In the genomic region with DNA sequence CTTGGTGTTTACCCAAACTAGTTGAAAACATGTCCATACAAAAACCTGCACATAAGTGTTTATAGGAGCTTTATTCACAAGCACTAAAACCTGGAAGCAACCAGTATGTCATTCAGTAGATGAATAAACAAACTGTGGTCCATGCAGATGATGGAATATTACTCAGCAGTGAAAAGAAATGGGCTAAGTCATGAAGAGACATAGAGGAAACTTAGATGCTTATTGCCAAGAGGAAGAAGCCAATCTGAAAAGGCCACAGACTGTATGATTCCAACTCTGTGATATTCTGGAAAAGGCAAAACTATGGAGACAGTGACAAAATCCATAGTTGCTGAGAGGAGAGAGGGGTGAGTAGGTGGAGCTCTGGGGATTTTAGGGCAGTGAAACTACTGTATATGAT, we compare ENCODE assay signal across 18 cellular contexts. TPM values are rescaled to one million over a fixed set of nuclear protein-coding genes. Genes with fewer than 3 reads are reported as not detected.
DNase-seq lines count a peak whose midpoint lies in the region; ATAC-seq and TF ChIP-seq lines count a peak whose summit lies in the region.
"Had no signal": no experiment of that assay in that cellular context is flagged by ENCODE, and none has a peak within 500 bp of the region (broad histone marks: within the 10 kb centered on the region; RNA-seq: fewer than 3 reads in every experiment).

No MANE protein-coding gene starts in this region.

- no peaks in the 10 kb centered on the region for H3K9me3 ChIP-seq in adrenal gland (replicated peaks in 1 of 3)
- H3K9me3 ChIP-seq: BLaER1 had no signal

- peaks cover 5% of the 10 kb centered on the region for H3K9me3 Mint-ChIP-seq in glutamatergic neuron (ENCODE audit: unreplicated experiment)
- H3K9me3 Mint-ChIP-seq in type B pancreatic cell, result no peaks in the 10 kb centered on the region
- H3K9me3 Mint-ChIP-seq: CD4-positive, CD25-positive, alpha-beta regulatory T cell; CD8-positive, alpha-beta T cell had no signal

- H3K27me3 Mint-ChIP-seq in glutamatergic neuron (ENCODE audit: unreplicated experiment) (peaks cover 8% of the 10 kb centered on the region), type B pancreatic cell (no peaks in the 10 kb centered on the region)

- H3K27me3 ChIP-seq in KMS-11 (ENCODE audit: insufficient read depth, low read depth) (no peaks in the 10 kb centered on the region), adrenal gland (no peaks in the 10 kb centered on the region)

- peak overlapping the region; percentile 50; the same call in 1 of the 2 replicates for H2AFZ ChIP-seq in KMS-11 (ENCODE audit: low read depth)
- H2AFZ ChIP-seq: GM23338 had no signal

- DNase-seq in glutamatergic neuron (no peak), type B pancreatic cell (ENCODE audit: extremely low spot score, unreplicated experiment) (no peak), adrenal gland (no peak), UCSD-AML1 (lab: John Stamatoyannopoulos, UW; ENCODE audit: unreplicated experiment) (no peak)
- no peak for DNase-seq in activated T-cell treated with anti-CD3 and anti-CD28 coated beads, Interleukin-2, amount 50 U/mL, for 1 hour
- DNase-seq: CD4-positive, CD25-positive, alpha-beta regulatory T cell; CD8-positive, alpha-beta T cell; DMS 273 treated with DMSO at 0.1 percent for 48 hours; DMS79; EL had no signal

- H3K4me3 Mint-ChIP-seq in glutamatergic neuron (ENCODE audit: unreplicated experiment) (peak overlapping the region; percentile 52), type B pancreatic cell (no peak overlapping the region)
- H3K4me3 Mint-ChIP-seq: B cell; CD4-positive, CD25-positive, alpha-beta regulatory T cell; CD8-positive, alpha-beta T cell; GM23338 had no signal

- no peak overlapping the region for H3K27ac ChIP-seq in KMS-11
- peak overlapping the region; percentile 55; the same call in 1 of the 2 replicates for H3K27ac ChIP-seq in VCaP
- no peak overlapping the region for H3K27ac ChIP-seq in adrenal gland
- H3K27ac ChIP-seq: BLaER1 had no signal

- TF ChIP-seq CTCF in KMS-11 (conservative IDR thresholded peaks at IDR 0.05; ENCODE audit: low read depth, low read length), result no peak
- TF ChIP-seq CTCF in VCaP (conservative IDR thresholded peaks at IDR 0.05), result no peak
- no peak for TF ChIP-seq CTCF in glutamatergic neuron (IDR thresholded peaks at IDR 0.05; ENCODE audit: partially characterized antibody, unreplicated experiment)
- TF ChIP-seq CTCF in type B pancreatic cell (conservative IDR thresholded peaks at IDR 0.05), result no peak
- TF ChIP-seq CTCF in adrenal gland (IDR thresholded peaks at IDR 0.05), result no peak

- H3K36me3 Mint-ChIP-seq in glutamatergic neuron (ENCODE audit: unreplicated experiment) (no peaks in the 10 kb centered on the region), type B pancreatic cell (no peaks in the 10 kb centered on the region)
- H3K36me3 Mint-ChIP-seq: CD4-positive, CD25-positive, alpha-beta regulatory T cell; CD8-positive, alpha-beta T cell had no signal

- H3K9ac ChIP-seq in KMS-11, result no peak overlapping the region
- H3K9ac ChIP-seq: BLaER1 had no signal

- no peaks in the 10 kb centered on the region for H3K79me2 ChIP-seq in KMS-11 (ENCODE audit: insufficient read depth, low read depth)

- ATAC-seq in SK-N-SH treated with all-trans-retinoic acid at 6 μM for 48 hours, result no peak
- ATAC-seq: CD8-positive, alpha-beta T cell; GM12878 had no signal

- H3K27ac Mint-ChIP-seq in glutamatergic neuron (ENCODE audit: unreplicated experiment), result peak overlapping the region; percentile 66
- H3K27ac Mint-ChIP-seq in type B pancreatic cell, result peak overlapping the region; percentile 10
- H3K27ac Mint-ChIP-seq: B cell; CD4-positive, CD25-positive, alpha-beta regulatory T cell; CD8-positive, alpha-beta T cell; GM23338 had no signal

- TF ChIP-seq POLR2A in adrenal gland (IDR thresholded peaks at IDR 0.05), result no peak

- H3K36me3 ChIP-seq in KMS-11 (ENCODE audit: insufficient read depth), result no peaks in the 10 kb centered on the region
- H3K36me3 ChIP-seq in adrenal gland (replicated peaks in 1 of 2), result no peaks in the 10 kb centered on the region
- H3K36me3 ChIP-seq: BLaER1, HAP-1 had no signal

- H3K4me2 ChIP-seq in KMS-11, result no peak overlapping the region; the same call in 1 of the 2 replicates
- H3K4me2 ChIP-seq: GM23338 had no signal

- intact Hi-C loops in adrenal gland (cut with DNase I), result loop anchor here in 1 of 2 donors (10.0 kb wide), 1 partner anchor 475 kb away; no protein-coding TSS in a partner anchor

- H3K4me1 ChIP-seq in KMS-11 (ENCODE audit: low read depth, poor library complexity, severe bottlenecking), result no peaks in the 10 kb centered on the region
- H3K4me1 ChIP-seq in adrenal gland (replicated peaks in 1 of 2), result peaks cover 0 to 9% of the 10 kb centered on the region in 2 donors
- H3K4me1 ChIP-seq: HAP-1 had no signal

- H3K4me1 Mint-ChIP-seq in glutamatergic neuron (ENCODE audit: low read depth, unreplicated experiment) (peaks cover 23% of the 10 kb centered on the region), type B pancreatic cell (ENCODE audit: unreplicated experiment) (peaks cover 27% of the 10 kb centered on the region)

- H4K20me1 ChIP-seq in KMS-11 (ENCODE audit: insufficient read depth), result no peaks in the 10 kb centered on the region

- no peak overlapping the region for H3K4me3 ChIP-seq in KMS-11 (IDR thresholded peaks at IDR 0.05; ENCODE audit: insufficient read depth, low read depth, low read length)
- H3K4me3 ChIP-seq in adrenal gland, result no peak overlapping the region
- H3K4me3 ChIP-seq: BLaER1, GM12878, GM23338, HAP-1 had no signal

TF ChIP-seq in SK-N-SH treated with all-trans-retinoic acid at 6 μM for 48 hours, 23 proteins besides CTCF, POLR2A, EP300 and RAD21 (continues in another document):
- TF ChIP-seq GLIS3 (CRISPR knock-in tag; IDR thresholded peaks at IDR 0.05), result no peak
- no peak for TF ChIP-seq SNAI2 (CRISPR knock-in tag; IDR thresholded peaks at IDR 0.05)
- TF ChIP-seq, protein P1, sequence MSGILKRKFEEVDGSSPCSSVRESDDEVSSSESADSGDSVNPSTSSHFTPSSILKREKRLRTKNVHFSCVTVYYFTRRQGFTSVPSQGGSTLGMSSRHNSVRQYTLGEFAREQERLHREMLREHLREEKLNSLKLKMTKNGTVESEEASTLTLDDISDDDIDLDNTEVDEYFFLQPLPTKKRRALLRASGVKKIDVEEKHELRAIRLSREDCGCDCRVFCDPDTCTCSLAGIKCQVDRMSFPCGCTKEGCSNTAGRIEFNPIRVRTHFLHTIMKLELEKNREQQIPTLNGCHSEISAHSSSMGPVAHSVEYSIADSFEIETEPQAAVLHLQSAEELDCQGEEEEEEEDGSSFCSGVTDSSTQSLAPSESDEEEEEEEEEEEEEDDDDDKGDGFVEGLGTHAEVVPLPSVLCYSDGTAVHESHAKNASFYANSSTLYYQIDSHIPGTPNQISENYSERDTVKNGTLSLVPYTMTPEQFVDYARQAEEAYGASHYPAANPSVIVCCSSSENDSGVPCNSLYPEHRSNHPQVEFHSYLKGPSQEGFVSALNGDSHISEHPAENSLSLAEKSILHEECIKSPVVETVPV (CRISPR knock-in tag; IDR thresholded peaks at IDR 0.05), result no peak
- no peak for TF ChIP-seq ESRRG (CRISPR knock-in tag; IDR thresholded peaks at IDR 0.05)
- no peak for TF ChIP-seq CREB5 (CRISPR knock-in tag; IDR thresholded peaks at IDR 0.05; ENCODE audit: low read depth)
- TF ChIP-seq, protein P2, sequence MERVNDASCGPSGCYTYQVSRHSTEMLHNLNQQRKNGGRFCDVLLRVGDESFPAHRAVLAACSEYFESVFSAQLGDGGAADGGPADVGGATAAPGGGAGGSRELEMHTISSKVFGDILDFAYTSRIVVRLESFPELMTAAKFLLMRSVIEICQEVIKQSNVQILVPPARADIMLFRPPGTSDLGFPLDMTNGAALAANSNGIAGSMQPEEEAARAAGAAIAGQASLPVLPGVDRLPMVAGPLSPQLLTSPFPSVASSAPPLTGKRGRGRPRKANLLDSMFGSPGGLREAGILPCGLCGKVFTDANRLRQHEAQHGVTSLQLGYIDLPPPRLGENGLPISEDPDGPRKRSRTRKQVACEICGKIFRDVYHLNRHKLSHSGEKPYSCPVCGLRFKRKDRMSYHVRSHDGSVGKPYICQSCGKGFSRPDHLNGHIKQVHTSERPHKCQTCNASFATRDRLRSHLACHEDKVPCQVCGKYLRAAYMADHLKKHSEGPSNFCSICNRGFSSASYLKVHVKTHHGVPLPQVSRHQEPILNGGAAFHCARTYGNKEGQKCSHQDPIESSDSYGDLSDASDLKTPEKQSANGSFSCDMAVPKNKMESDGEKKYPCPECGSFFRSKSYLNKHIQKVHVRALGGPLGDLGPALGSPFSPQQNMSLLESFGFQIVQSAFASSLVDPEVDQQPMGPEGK (CRISPR knock-in tag; IDR thresholded peaks at IDR 0.05; ENCODE audit: borderline replicate concordance), result no peak
- no peak for TF ChIP-seq ARNTL (CRISPR knock-in tag; IDR thresholded peaks at IDR 0.05; ENCODE audit: borderline replicate concordance, low read depth)
- TF ChIP-seq TCF4 (CRISPR knock-in tag; IDR thresholded peaks at IDR 0.05; ENCODE audit: borderline replicate concordance), result no peak
- no peak for TF ChIP-seq RARB (CRISPR knock-in tag; IDR thresholded peaks at IDR 0.05)

RNA-seq across cellular contexts. Expression of gene MCF2L, which starts 38.8 kb away (rescaled TPM):
- total RNA-seq in glutamatergic neuron (ENCODE audit: unreplicated experiment) (83.0 TPM), type B pancreatic cell (ENCODE audit: low replicate concordance) (37.3 and 46.9 TPM in 2 replicates), adrenal gland (10 to 100 TPM in 6 of 8 donors, 1 to 10 TPM in 2; 8.1 to 24.9 (median 15.3) TPM)
- 10 to 100 TPM in 2 of 3 donors, 1 to 10 TPM in 1; 7.6 to 49.0 (median 30.3) TPM for polyA plus RNA-seq in adrenal gland
